ENCODE assay signal across 8 cellular contexts in the genomic region with DNA sequence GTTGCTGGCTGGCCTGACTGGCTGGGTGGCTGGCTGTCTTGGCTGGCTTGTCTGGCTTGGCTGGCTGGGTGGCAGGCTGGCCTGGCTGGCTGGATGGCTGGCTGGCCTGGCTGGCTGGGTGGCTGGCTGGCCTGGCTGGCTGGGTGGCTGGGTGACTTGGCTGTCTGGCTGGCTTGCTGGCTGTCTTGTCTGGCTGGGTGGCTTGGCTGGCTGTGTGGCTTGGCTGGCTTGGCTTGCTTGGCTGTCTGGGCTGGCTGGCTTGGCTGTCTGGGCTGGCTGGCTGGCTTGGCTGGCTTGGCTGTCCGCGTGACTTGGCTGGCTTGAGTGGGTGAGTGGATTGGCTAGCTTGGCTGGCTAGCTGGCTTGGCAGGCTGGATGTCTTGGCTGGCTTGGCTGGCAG.
A peak's percentile ranks its signal among the peaks of the same experiment; 100 is the strongest.
DNase-seq lines count a peak whose midpoint lies in the region; ATAC-seq, FAIRE-seq and TF ChIP-seq lines count a peak whose summit lies in the region.
"Not testable (repeated sequence)": the region's sequence is repeated elsewhere in the genome, so short reads cannot be mapped to it uniquely, and the experiment has no call there.

No MANE protein-coding gene starts in this region.

- H3K4ac ChIP-seq in neuronal stem cell (ENCODE audit: low read length): not testable (repeated sequence)

- TF ChIP-seq CTCF in chondrocyte (IDR thresholded peaks at IDR 0.05); kidney (IDR thresholded peaks at IDR 0.05; ENCODE audit: borderline replicate concordance, extremely low read depth, insufficient read depth); lower lobe of right lung (IDR thresholded peaks at IDR 0.05); sigmoid colon (IDR thresholded peaks at IDR 0.05); type B pancreatic cell (conservative IDR thresholded peaks at IDR 0.05): not testable (repeated sequence)

- H3K4me1 ChIP-seq in kidney (ENCODE audit: control insufficient read depth in 1 of 2, insufficient read depth in 1 of 2, low read depth in 1 of 2, low read length in 2 of 2); lower lobe of right lung; neuronal stem cell (ENCODE audit: control insufficient read depth in 2 of 2, insufficient read depth in 1 of 2, low read depth in 1 of 2, low read length in 2 of 2); sigmoid colon: not testable (repeated sequence)

- not testable (repeated sequence) for H3K27me3 Mint-ChIP-seq in chondrocyte (ENCODE audit: low read depth); type B pancreatic cell

- H3K27ac Mint-ChIP-seq in chondrocyte (ENCODE audit: unreplicated experiment); type B pancreatic cell: not testable (repeated sequence)

- H4K91ac ChIP-seq in neuronal stem cell (ENCODE audit: low read depth, low read length, poor library complexity): not testable (repeated sequence)

- H3K18ac ChIP-seq in neuronal stem cell (ENCODE audit: low read length): not testable (repeated sequence)

- DNase-seq in Daoy (ENCODE audit: low read depth): peak; percentile 6
- peak; percentile 93 for DNase-seq in chondrocyte (ENCODE audit: low spot score)
- DNase-seq in left cardiac atrium: peak; percentile 21
- DNase-seq in kidney: peak; percentile 81
- DNase-seq in lower lobe of right lung: peak; percentile 52
- not testable (repeated sequence) for DNase-seq in neuronal stem cell (ENCODE audit: low spot score)
- DNase-seq in sigmoid colon: peak; percentile 65
- DNase-seq in type B pancreatic cell (ENCODE audit: extremely low spot score, unreplicated experiment): peak; percentile 58

- not testable (repeated sequence) for H3K9me3 ChIP-seq in kidney (ENCODE audit: control insufficient read depth in 1 of 2, low read length in 2 of 2); lower lobe of right lung; neuronal stem cell (replicated peaks in 1 of 2; ENCODE audit: control insufficient read depth in 2 of 2, insufficient read depth in 1 of 2, low read depth in 1 of 2, low read length in 2 of 2); sigmoid colon

- TF ChIP-seq POLR2A in sigmoid colon (IDR thresholded peaks at IDR 0.05): not testable (repeated sequence)

- not testable (repeated sequence) for FAIRE-seq in kidney (lab: Jason Lieb, UNC)

- not testable (repeated sequence) for H2AK5ac ChIP-seq in neuronal stem cell (ENCODE audit: low read depth, low read length)

- H3K27ac ChIP-seq in kidney (ENCODE audit: low read depth in 2 of 2, low read length in 2 of 2); lower lobe of right lung; neuronal stem cell (replicated peaks; ENCODE audit: low read length); sigmoid colon: not testable (repeated sequence)

- H3K4me2 ChIP-seq in neuronal stem cell (ENCODE audit: insufficient read depth, low read length, poor library complexity, severe bottlenecking): not testable (repeated sequence)

- not testable (repeated sequence) for H3K36me3 Mint-ChIP-seq in chondrocyte (ENCODE audit: low read depth); type B pancreatic cell

- H3K4me3 ChIP-seq in kidney (ENCODE audit: low read length in 2 of 2); lower lobe of right lung; neuronal stem cell (ENCODE audit: low read length in 2 of 2); sigmoid colon: not testable (repeated sequence)

- H2BK12ac ChIP-seq in neuronal stem cell (ENCODE audit: low read length): not testable (repeated sequence)

- H3K14ac ChIP-seq in neuronal stem cell (ENCODE audit: low read length): peak overlapping the region; percentile 89

- H3K4me3 Mint-ChIP-seq in chondrocyte (ENCODE audit: unreplicated experiment); type B pancreatic cell: not testable (repeated sequence)

- H3K79me1 ChIP-seq in neuronal stem cell (ENCODE audit: low read depth, low read length): not testable (repeated sequence)

- H2BK120ac ChIP-seq in neuronal stem cell (ENCODE audit: low read depth, low read length): not testable (repeated sequence)

- not testable (repeated sequence) for H3K9ac ChIP-seq in kidney (ENCODE audit: low read length in 2 of 2); neuronal stem cell (ENCODE audit: low read depth, low read length, poor library complexity)

- H2BK5ac ChIP-seq in neuronal stem cell (ENCODE audit: low read length): not testable (repeated sequence)

- ATAC-seq in left cardiac atrium, lower lobe of right lung: not testable (repeated sequence)

- H4K8ac ChIP-seq in neuronal stem cell (ENCODE audit: low read depth, low read length): not testable (repeated sequence)

- WGBS in neuronal stem cell (ENCODE audit: extremely low coverage in 2 of 2, insufficient read length in 2 of 2, insufficient replicate concordance in 1 of 2), 2 donors: no CpG with 5 or more reads among the region's 2 CpGs
- WGBS in sigmoid colon, 2 donors: 90 to 94% methylated on average over 2 of the region's 2 CpGs

- H3K9me3 Mint-ChIP-seq in chondrocyte (ENCODE audit: low read depth); type B pancreatic cell: not testable (repeated sequence)

- not testable (repeated sequence) for H3K4me1 Mint-ChIP-seq in chondrocyte (ENCODE audit: low read depth); type B pancreatic cell (ENCODE audit: unreplicated experiment)

- H3K36me3 ChIP-seq in kidney (ENCODE audit: control insufficient read depth in 1 of 2, insufficient read depth in 2 of 2, low read length in 2 of 2); lower lobe of right lung; neuronal stem cell (replicated peaks in 1 of 2; ENCODE audit: control insufficient read depth in 2 of 2, insufficient read depth in 2 of 2, low read length in 2 of 2); sigmoid colon: not testable (repeated sequence)

- H2AFZ ChIP-seq in neuronal stem cell (ENCODE audit: low read length): not testable (repeated sequence)

- intact Hi-C loops in left cardiac atrium (cut with DNase I); kidney (cut with DNase I); lower lobe of right lung (cut with DNase I); sigmoid colon (cut with DNase I): not testable (repeated sequence)

- not testable (repeated sequence) for TF ChIP-seq EP300 in sigmoid colon (IDR thresholded peaks at IDR 0.05)

- H2BK15ac ChIP-seq in neuronal stem cell (ENCODE audit: low read length): not testable (repeated sequence)

- not testable (repeated sequence) for H3K27me3 ChIP-seq in lower lobe of right lung (ENCODE audit: low read depth); neuronal stem cell (ENCODE audit: control insufficient read depth in 3 of 3, insufficient read depth in 3 of 3, low read depth in 1 of 3, low read length in 3 of 3); sigmoid colon

- not testable (repeated sequence) for H3K23ac ChIP-seq in neuronal stem cell (ENCODE audit: low read depth, low read length, poor library complexity)
